22 cellular contexts compared by ENCODE assay signal in the genomic region with DNA sequence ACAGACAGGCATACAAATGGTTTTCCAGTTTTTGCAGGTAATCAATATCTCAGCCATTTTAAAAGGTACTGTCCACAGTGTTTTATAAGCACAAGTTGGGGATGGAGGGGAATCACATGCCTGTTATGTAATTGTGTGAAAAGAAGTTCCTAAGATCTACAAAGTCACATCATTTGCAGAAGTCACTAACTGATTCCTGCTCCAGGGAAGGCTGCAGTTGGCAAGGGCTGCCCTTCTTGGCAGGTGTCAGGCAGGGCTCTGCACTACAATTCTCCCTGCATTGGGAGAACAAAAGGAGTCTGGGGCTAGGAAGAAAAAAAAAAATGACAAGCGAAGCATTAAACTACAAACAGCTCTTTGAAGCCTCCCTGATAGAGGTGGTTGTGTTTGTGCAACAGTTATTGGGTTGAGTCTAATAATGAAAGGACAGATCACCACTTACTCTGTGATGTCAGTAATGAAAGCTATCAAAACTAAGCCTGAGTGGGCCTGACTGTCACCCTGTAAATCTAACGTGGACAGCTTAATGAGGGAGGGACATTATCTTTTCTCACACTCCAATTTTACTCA.
DNase-seq lines count a peak whose midpoint lies in the region; ATAC-seq and TF ChIP-seq lines count a peak whose summit lies in the region.
"Had no signal": no experiment of that assay in that cellular context is flagged by ENCODE, and none has a peak within 500 bp of the region (broad histone marks: within the 10 kb centered on the region; RNA-seq: fewer than 3 reads in every experiment).

No MANE protein-coding gene starts in this region.

- no peak for TF ChIP-seq POLR2A in testis (IDR thresholded peaks at IDR 0.05)

- no peak for TF ChIP-seq RAD21 in neural cell (conservative IDR thresholded peaks at IDR 0.05)

- DNase-seq in stimulated activated naive CD8-positive, alpha-beta T cell treated with anti-CD3 and anti-CD28 coated beads, Interleukin-15, amount 100 ng/mL, for 72 hours, result no peak
- DNase-seq in stimulated activated naive CD8-positive, alpha-beta T cell treated with anti-CD3 and anti-CD28 coated beads, Interleukin-15, Interleukin-2, amounts not matched to agents 100 U/mL and 50 U/mL, for 24 hours, result no peak
- DNase-seq in OCI-M1 (lab: John Stamatoyannopoulos, UW) (peak; percentile 42), islet precursor cell (no peak), NCI-H2081 (lab: John Stamatoyannopoulos, UW) (no peak), colonic mucosa (no peak), testis (no peak)
- DNase-seq: activated CD4-positive, alpha-beta T cell treated with anti-CD3 and anti-CD28 coated beads for 4 hours; activated naive CD4-positive, alpha-beta T cell treated with Interleukin-2 at 50 U/mL for 16 hours; activated T-cell treated with anti-CD3 and anti-CD28 coated beads, Interleukin-2, amount 50 U/mL, for 48 hours; Caco-2; Karpas-422; left colon; NCI-H526 treated with DMSO at 0.1 percent for 48 hours; stimulated activated CD4-positive, alpha-beta T cell treated with anti-CD3 and anti-CD28 coated beads, Interleukin-2, amount 100 ng/mL, for 24 hours; stimulated activated naive CD4-positive, alpha-beta T cell treated with Interleukin-2 at 50 U/mL for 16 hours had no signal

- H3F3A ChIP-seq in neural cell (ENCODE audit: insufficient read depth, low read length, poor library complexity, severe bottlenecking), result no peaks in the 10 kb centered on the region

- H3K9me3 Mint-ChIP-seq in stimulated activated naive CD8-positive, alpha-beta T cell treated with anti-CD3 and anti-CD28 coated beads, Interleukin-15, amount 100 ng/mL, for 72 hours, result no peaks in the 10 kb centered on the region
- H3K9me3 Mint-ChIP-seq: natural killer cell treated with Interleukin-12 subunit alpha and Interleukin-12 subunit beta and Interleukin-15 and Interleukin-18, amount 100 ng/mL, for 72 hours; T-helper 1 cell treated with Interleukin-12 subunit alpha and Interleukin-12 subunit beta and Interleukin-4 antibody, amounts not matched to agents 30 μg/mL and 1 μg/mL, for 36 hours had no signal

- no peaks in the 10 kb centered on the region for H4K20me1 ChIP-seq in neural cell (ENCODE audit: insufficient read depth)

- no peaks in the 10 kb centered on the region for H3K79me2 ChIP-seq in neural cell (replicated peaks; ENCODE audit: insufficient read depth, low read length)

- no peak overlapping the region for H3K4me2 ChIP-seq in neural cell (ENCODE audit: low read length)

- H3K4me1 Mint-ChIP-seq in stimulated activated naive CD8-positive, alpha-beta T cell treated with anti-CD3 and anti-CD28 coated beads, Interleukin-15, amount 100 ng/mL, for 72 hours, result no peaks in the 10 kb centered on the region

- TF ChIP-seq CTCF in neural cell (IDR thresholded peaks at IDR 0.05; ENCODE audit: poor library complexity, severe bottlenecking) (no peak), colonic mucosa (IDR thresholded peaks at IDR 0.05) (no peak), testis (IDR thresholded peaks at IDR 0.05) (no peak)

- H2AFZ ChIP-seq in neural cell (ENCODE audit: low read depth, low read length), result no peak overlapping the region

- 84 to 89% methylated on average over 2 of the region's 2 CpGs for WGBS in testis, 2 donors

- no peaks in the 10 kb centered on the region for H3K9me2 ChIP-seq in neural cell (ENCODE audit: insufficient read depth, low read length)

- H3K4me3 Mint-ChIP-seq in stimulated activated naive CD8-positive, alpha-beta T cell treated with anti-CD3 and anti-CD28 coated beads, Interleukin-15, amount 100 ng/mL, for 72 hours, result no peak overlapping the region
- H3K4me3 Mint-ChIP-seq: natural killer cell treated with Interleukin-12 subunit alpha and Interleukin-12 subunit beta and Interleukin-15 and Interleukin-18, amount 100 ng/mL, for 72 hours; T-helper 1 cell treated with Interleukin-12 subunit alpha and Interleukin-12 subunit beta and Interleukin-4 antibody, amounts not matched to agents 30 μg/mL and 1 μg/mL, for 36 hours had no signal

- H3K4me1 ChIP-seq in colonic mucosa (no peaks in the 10 kb centered on the region), testis (no peaks in the 10 kb centered on the region)
- H3K4me1 ChIP-seq: Caco-2, heart left ventricle, tibial artery had no signal

- intact Hi-C loops in colonic mucosa (cut with DNase I) (no loop called here), testis (cut with DNase I; ENCODE audit: low total_unique reads) (no loop called here)

- H3K9me3 ChIP-seq in neural cell (ENCODE audit: low read length), result no peaks in the 10 kb centered on the region
- H3K9me3 ChIP-seq in colonic mucosa, result no peaks in the 10 kb centered on the region
- no peaks in the 10 kb centered on the region for H3K9me3 ChIP-seq in testis
- H3K9me3 ChIP-seq: Caco-2, heart left ventricle, tibial artery had no signal

- H3K4me3 ChIP-seq in neural cell (ENCODE audit: low read length) (no peak overlapping the region), colonic mucosa (no peak overlapping the region), testis (no peak overlapping the region)
- H3K4me3 ChIP-seq: heart left ventricle, tibial artery had no signal

- no peak overlapping the region for H3K27ac ChIP-seq in neural cell (ENCODE audit: low read length)
- H3K27ac ChIP-seq in colonic mucosa, result no peak overlapping the region
- H3K27ac ChIP-seq in testis, result no peak overlapping the region
- H3K27ac ChIP-seq: tibial artery had no signal

- H3K9ac ChIP-seq in neural cell (ENCODE audit: low read length) (no peak overlapping the region), colonic mucosa (ENCODE audit: low read depth in 2 of 2, low read length in 2 of 2) (no peak overlapping the region)

- H3K36me3 ChIP-seq in neural cell (ENCODE audit: insufficient read depth, low read length), result no peaks in the 10 kb centered on the region
- H3K36me3 ChIP-seq in colonic mucosa, result no peaks in the 10 kb centered on the region
- H3K36me3 ChIP-seq in testis (ENCODE audit: low read depth, missing control alignments), result no peaks in the 10 kb centered on the region
- H3K36me3 ChIP-seq: heart left ventricle, tibial artery had no signal

- no peaks in the 10 kb centered on the region for H3K27me3 ChIP-seq in neural cell (ENCODE audit: insufficient read depth, low read depth, low read length)
- no peaks in the 10 kb centered on the region for H3K27me3 ChIP-seq in colonic mucosa
- H3K27me3 ChIP-seq in testis, result no peaks in the 10 kb centered on the region
- H3K27me3 ChIP-seq: dorsolateral prefrontal cortex, heart left ventricle, tibial artery had no signal

- no peak for ATAC-seq in stimulated activated naive CD8-positive, alpha-beta T cell treated with anti-CD3 and anti-CD28 coated beads, Interleukin-15, amount 100 ng/mL, for 72 hours
- no peak for ATAC-seq in stimulated activated naive CD8-positive, alpha-beta T cell treated with anti-CD3 and anti-CD28 coated beads, Interleukin-15, Interleukin-2, amounts not matched to agents 100 U/mL and 50 U/mL, for 24 hours
- ATAC-seq: left colon; natural killer cell treated with Interleukin-12 subunit alpha and Interleukin-12 subunit beta and Interleukin-15 and Interleukin-18, amount 100 ng/mL, for 72 hours had no signal

- H3K27ac Mint-ChIP-seq in stimulated activated naive CD8-positive, alpha-beta T cell treated with anti-CD3 and anti-CD28 coated beads, Interleukin-15, amount 100 ng/mL, for 72 hours, result peak overlapping the region; percentile 49 to 79
- H3K27ac Mint-ChIP-seq: natural killer cell treated with Interleukin-12 subunit alpha and Interleukin-12 subunit beta and Interleukin-15 and Interleukin-18, amount 100 ng/mL, for 72 hours; T-helper 1 cell treated with Interleukin-12 subunit alpha and Interleukin-12 subunit beta and Interleukin-4 antibody, amounts not matched to agents 30 μg/mL and 1 μg/mL, for 36 hours had no signal

- peak; percentile 55 for TF ChIP-seq EP300 in neural cell (conservative IDR thresholded peaks at IDR 0.05; ENCODE audit: poor library complexity, severe bottlenecking)

- no peaks in the 10 kb centered on the region for H3K27me3 Mint-ChIP-seq in stimulated activated naive CD8-positive, alpha-beta T cell treated with anti-CD3 and anti-CD28 coated beads, Interleukin-15, amount 100 ng/mL, for 72 hours
- H3K27me3 Mint-ChIP-seq: natural killer cell treated with Interleukin-12 subunit alpha and Interleukin-12 subunit beta and Interleukin-15 and Interleukin-18, amount 100 ng/mL, for 72 hours had no signal

TF ChIP-seq in neural cell, 6 proteins besides CTCF, POLR2A, EP300 and RAD21:
- TF ChIP-seq REST (IDR thresholded peaks at IDR 0.05; ENCODE audit: borderline replicate concordance) (no peak), MXI1 (conservative IDR thresholded peaks at IDR 0.05; ENCODE audit: poor library complexity, severe bottlenecking) (no peak), SMC3 (conservative IDR thresholded peaks at IDR 0.05; ENCODE audit: poor library complexity) (no peak)
